8 cellular contexts compared by ENCODE assay signal in the genomic region with DNA sequence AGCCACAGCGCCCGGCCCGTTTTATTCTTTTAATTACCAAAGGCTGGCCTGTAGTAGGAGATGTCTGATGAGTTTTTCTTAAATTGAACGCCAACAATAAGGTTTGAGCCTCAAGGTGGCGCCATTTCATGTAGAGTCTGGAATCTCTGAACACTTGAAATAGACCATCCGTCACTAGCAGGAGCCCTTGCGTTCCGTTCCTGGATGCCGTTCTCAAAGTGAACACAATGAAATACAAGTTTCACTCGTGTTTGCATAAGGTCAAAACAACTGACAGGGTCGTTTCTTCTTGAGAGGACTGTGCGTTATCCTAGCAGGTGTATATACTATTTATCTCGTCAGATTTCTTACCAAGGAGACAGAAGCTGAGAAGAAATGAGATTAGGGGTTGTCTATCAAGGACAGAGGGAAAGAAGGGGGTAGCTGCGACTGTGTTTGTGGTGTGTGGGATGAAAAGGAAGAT. TPM values are rescaled to one million over a fixed set of nuclear protein-coding genes. Genes with fewer than 3 reads are reported as not detected.
DNase-seq lines count a peak whose midpoint lies in the region; ATAC-seq and TF ChIP-seq lines count a peak whose summit lies in the region.

No MANE protein-coding gene starts in this region.

- ATAC-seq in left lobe of liver: peak; percentile 91
- ATAC-seq in GM21447 (IDR thresholded peaks at IDR 0.05; ENCODE audit: unreplicated experiment): no peak

- no peaks in the 10 kb centered on the region for H3K9me3 Mint-ChIP-seq in chondrocyte (ENCODE audit: low read depth)

- DNase-seq in AG09319 (ENCODE audit: extremely low read depth, low read depth): peak; percentile 27
- peak; percentile 93 to 94 for DNase-seq in HAP-1 (ENCODE audit: low spot score in 2 of 2)
- DNase-seq in NCI-H510A (lab: John Stamatoyannopoulos, UW): peak; percentile 77
- peak; percentile 65 to 77 for DNase-seq in activated CD4-positive, alpha-beta T cell treated with anti-CD3 and anti-CD28 coated beads for 4 hours
- DNase-seq in chondrocyte (ENCODE audit: low spot score): no peak
- peak; percentile 68 for DNase-seq in left lobe of liver (ENCODE audit: low spot score)
- DNase-seq in stimulated activated CD4-positive, alpha-beta T cell treated with anti-CD3 and anti-CD28 coated beads, Interleukin-4, amount 100 ng/mL, for 48 hours (ENCODE audit: low read depth in 2 of 2): peak; percentile 69 to 73

- no peaks in the 10 kb centered on the region for H3K9me3 ChIP-seq in HAP-1

- peak overlapping the region; percentile 8 for H3K4me3 Mint-ChIP-seq in chondrocyte (ENCODE audit: unreplicated experiment)

- TF ChIP-seq CTCF in AG09319 (IDR thresholded peaks at IDR 0.05; ENCODE audit: low read depth, low read length): peak; percentile 57
- TF ChIP-seq CTCF in chondrocyte (IDR thresholded peaks at IDR 0.05): peak; percentile 81

- peaks cover 59% of the 10 kb centered on the region for H3K27me3 Mint-ChIP-seq in chondrocyte (ENCODE audit: low read depth)

- no peaks in the 10 kb centered on the region for H3K36me3 ChIP-seq in HAP-1 (replicated peaks)

- peaks cover 18% of the 10 kb centered on the region for H3K4me1 ChIP-seq in HAP-1

- peaks cover 4% of the 10 kb centered on the region for H3K4me1 Mint-ChIP-seq in chondrocyte (ENCODE audit: low read depth)

- in situ Hi-C loops in HAP-1 (cut with MboI; ENCODE audit: low sequenced_read_pairs): loop anchor here (10.0 kb wide), 1 partner anchor 144 kb away; no protein-coding TSS in a partner anchor

- no peak overlapping the region for H3K4me3 ChIP-seq in HAP-1

- H3K27me3 ChIP-seq in HAP-1 (ENCODE audit: low read depth): no peaks in the 10 kb centered on the region

- no peaks in the 10 kb centered on the region for H3K36me3 Mint-ChIP-seq in chondrocyte (ENCODE audit: low read depth)

- H3K27ac Mint-ChIP-seq in chondrocyte (ENCODE audit: unreplicated experiment): no peak overlapping the region

RNA-seq across cellular contexts. Expression of gene SCGB1D1, which starts 18.7 kb away (rescaled TPM):
- total RNA-seq in chondrocyte (not detected in 3 replicates), left lobe of liver (not detected)

RNA-seq across cellular contexts. Expression of gene SCGB2A1, which starts 37.2 kb away (rescaled TPM):
- total RNA-seq in chondrocyte (not detected in 3 replicates), left lobe of liver (not detected)

RNA-seq across cellular contexts. Expression of gene INCENP, which starts 47.5 kb away (rescaled TPM):
- 21.6 to 24.6 TPM (median 22.4 TPM) in 3 replicates for total RNA-seq in chondrocyte
- total RNA-seq in left lobe of liver: 7.3 TPM
